Comparison of ENCODE assay signal across 21 cellular contexts in genomic region chr11:34330653-34331052, GRCh38.
"Had no signal": no experiment of that assay in that cellular context is flagged by ENCODE, and none has a peak within 500 bp of the region (broad histone marks: within the 10 kb centered on the region; RNA-seq: fewer than 3 reads in every experiment).

No MANE protein-coding gene starts in this region.

- H3K4me1 Mint-ChIP-seq: activated naive CD4-positive, alpha-beta T cell treated with anti-CD3 and anti-CD28 coated beads, Interleukin-2, amount 50 U/mL, for 24 hours; central memory CD8-positive, alpha-beta T cell had no signal

- H3K27me3 Mint-ChIP-seq: activated CD8-positive, alpha-beta T cell treated with anti-CD3 and anti-CD28 coated beads for 36 hours; activated naive CD4-positive, alpha-beta T cell treated with anti-CD3 and anti-CD28 coated beads, Interleukin-2, amount 50 U/mL, for 24 hours; brain had no signal

- FAIRE-seq: keratinocyte, small intestine had no signal

- H3K27ac Mint-ChIP-seq: activated CD8-positive, alpha-beta T cell treated with anti-CD3 and anti-CD28 coated beads for 36 hours; activated naive CD4-positive, alpha-beta T cell treated with anti-CD3 and anti-CD28 coated beads, Interleukin-2, amount 50 U/mL, for 24 hours; memory B cell; naive thymus-derived CD4-positive, alpha-beta T cell; WTC11 had no signal

- H3K4me3 Mint-ChIP-seq: activated CD8-positive, alpha-beta T cell treated with anti-CD3 and anti-CD28 coated beads for 36 hours; activated naive CD4-positive, alpha-beta T cell treated with anti-CD3 and anti-CD28 coated beads, Interleukin-2, amount 50 U/mL, for 24 hours; brain; central memory CD8-positive, alpha-beta T cell; memory B cell; naive thymus-derived CD4-positive, alpha-beta T cell; WTC11 had no signal

- H3K27me3 ChIP-seq: esophagus muscularis mucosa, right atrium auricular region had no signal

- H3K36me3 Mint-ChIP-seq: activated naive CD4-positive, alpha-beta T cell treated with anti-CD3 and anti-CD28 coated beads, Interleukin-2, amount 50 U/mL, for 24 hours; brain; memory B cell; naive thymus-derived CD4-positive, alpha-beta T cell; WTC11 had no signal

- H3K36me3 ChIP-seq: esophagus muscularis mucosa, left ventricle myocardium inferior, right atrium auricular region had no signal

- DNase-seq: activated CD4-positive, alpha-beta T cell treated with anti-CD3 and anti-CD28 coated beads for 4 hours; activated CD8-positive, alpha-beta T cell treated with anti-CD3 and anti-CD28 coated beads for 36 hours; activated effector memory CD4-positive, alpha-beta T cell treated with anti-CD3 and anti-CD28 coated beads, Interleukin-2, amount 50 U/mL, for 16 hours; activated T-cell treated with anti-CD3 and anti-CD28 coated beads, Interleukin-2, amount 50 U/mL, for 48 hours; cortex of kidney; effector CD4-positive, alpha-beta T cell; left ventricle myocardium inferior; mucosa of descending colon; naive thymus-derived CD4-positive, alpha-beta T cell; small intestine; stimulated activated CD4-positive, alpha-beta T cell treated with anti-CD3 and anti-CD28 coated beads, Interleukin-4, amount 100 ng/mL, for 24 hours; stimulated activated naive CD4-positive, alpha-beta T cell; trophoblast cell had no signal

- H3K27ac ChIP-seq: esophagus muscularis mucosa, left ventricle myocardium inferior had no signal

- H3K9me3 ChIP-seq: esophagus muscularis mucosa, left ventricle myocardium inferior, mucosa of descending colon, right atrium auricular region had no signal

- H3K4me3 ChIP-seq: esophagus muscularis mucosa, left ventricle myocardium inferior, mucosa of descending colon, right atrium auricular region had no signal

- H3K9me3 Mint-ChIP-seq: activated CD8-positive, alpha-beta T cell treated with anti-CD3 and anti-CD28 coated beads for 36 hours; activated naive CD4-positive, alpha-beta T cell treated with anti-CD3 and anti-CD28 coated beads, Interleukin-2, amount 50 U/mL, for 24 hours; brain; central memory CD8-positive, alpha-beta T cell; memory B cell; WTC11 had no signal
